16 cellular contexts compared by ENCODE assay signal in the genomic region with DNA sequence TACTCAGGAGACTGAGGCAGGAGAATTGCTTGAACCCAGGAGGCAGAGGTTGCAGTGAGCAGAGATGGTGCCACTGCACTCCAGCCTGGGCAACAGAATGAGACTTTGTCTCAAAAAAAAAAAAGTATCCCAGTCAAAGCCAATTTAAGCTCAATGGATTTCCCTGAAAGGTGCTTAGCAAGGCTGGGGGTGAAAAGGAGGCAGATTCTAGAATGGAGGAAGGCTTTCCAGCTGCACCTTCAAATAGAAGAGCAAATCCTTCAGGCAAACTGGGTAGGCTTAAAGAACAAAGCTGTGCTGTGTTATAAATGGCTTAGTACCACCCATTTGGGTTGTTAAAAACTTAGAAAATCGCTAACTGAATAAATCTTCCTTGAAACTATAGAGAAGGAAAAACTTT. TPM values are rescaled to one million over a fixed set of nuclear protein-coding genes. Genes with fewer than 3 reads are reported as not detected.
DNase-seq lines count a peak whose midpoint lies in the region; ATAC-seq lines count a peak whose summit lies in the region.
"Had no signal": no experiment of that assay in that cellular context is flagged by ENCODE, and none has a peak within 500 bp of the region (broad histone marks: within the 10 kb centered on the region; RNA-seq: fewer than 3 reads in every experiment).

No MANE protein-coding gene starts in this region.

- H3K4me1 Mint-ChIP-seq in activated naive CD8-positive, alpha-beta T cell (ENCODE audit: low read depth) = peaks cover 40% of the 10 kb centered on the region
- peaks cover 35% of the 10 kb centered on the region for H3K4me1 Mint-ChIP-seq in activated naive CD8-positive, alpha-beta T cell treated with anti-CD3 and anti-CD28 coated beads, Interleukin-2, amount 50 U/mL, for 24 hours
- H3K4me1 Mint-ChIP-seq in naive B cell = peaks cover 21 to 42% (median 39%) of the 10 kb centered on the region in 3 donors
- peaks cover 33% of the 10 kb centered on the region for H3K4me1 Mint-ChIP-seq in activated CD4-positive, alpha-beta memory T cell treated with anti-CD3 and anti-CD28 coated beads for 36 hours (ENCODE audit: low read depth)

- H3K36me3 Mint-ChIP-seq in activated naive CD8-positive, alpha-beta T cell = no peaks in the 10 kb centered on the region
- H3K36me3 Mint-ChIP-seq in activated naive CD8-positive, alpha-beta T cell treated with anti-CD3 and anti-CD28 coated beads, Interleukin-2, amount 50 U/mL, for 24 hours (ENCODE audit: low read depth) = no peaks in the 10 kb centered on the region
- peaks cover 0 to 6% of the 10 kb centered on the region in 2 donors for H3K36me3 Mint-ChIP-seq in naive B cell
- H3K36me3 Mint-ChIP-seq in activated CD4-positive, alpha-beta memory T cell treated with anti-CD3 and anti-CD28 coated beads for 36 hours = no peaks in the 10 kb centered on the region

- in situ Hi-C loops in ACHN (cut with HindIII; ENCODE audit: low pct_ligation_motif_present, low pct_unique_long_range_greater_than_20kb, low sequenced_read_pairs) = no loop called here

- no peak for ATAC-seq in activated naive CD8-positive, alpha-beta T cell treated with anti-CD3 and anti-CD28 coated beads, Interleukin-2, amount 50 U/mL, for 24 hours
- ATAC-seq in naive B cell (ENCODE audit: low read depth in 2 of 2) = no peak
- no peak for ATAC-seq in GM19328 (IDR thresholded peaks at IDR 0.05; ENCODE audit: unreplicated experiment)
- ATAC-seq: K562 had no signal

- intact Hi-C loops in activated CD4-positive, alpha-beta memory T cell treated with anti-CD3 and anti-CD28 coated beads for 36 hours (cut with micrococcal nuclease) = no loop called here

- H3K27me3 Mint-ChIP-seq in activated naive CD8-positive, alpha-beta T cell = no peaks in the 10 kb centered on the region
- H3K27me3 Mint-ChIP-seq in activated naive CD8-positive, alpha-beta T cell treated with anti-CD3 and anti-CD28 coated beads, Interleukin-2, amount 50 U/mL, for 24 hours = no peaks in the 10 kb centered on the region
- H3K27me3 Mint-ChIP-seq in naive B cell = no peaks in the 10 kb centered on the region
- no peaks in the 10 kb centered on the region for H3K27me3 Mint-ChIP-seq in activated CD4-positive, alpha-beta memory T cell treated with anti-CD3 and anti-CD28 coated beads for 36 hours

- H3K9me3 Mint-ChIP-seq in activated naive CD8-positive, alpha-beta T cell (ENCODE audit: low read depth) = no peaks in the 10 kb centered on the region
- no peaks in the 10 kb centered on the region for H3K9me3 Mint-ChIP-seq in activated naive CD8-positive, alpha-beta T cell treated with anti-CD3 and anti-CD28 coated beads, Interleukin-2, amount 50 U/mL, for 24 hours
- no peaks in the 10 kb centered on the region for H3K9me3 Mint-ChIP-seq in naive B cell
- H3K9me3 Mint-ChIP-seq in activated CD4-positive, alpha-beta memory T cell treated with anti-CD3 and anti-CD28 coated beads for 36 hours = no peaks in the 10 kb centered on the region
- H3K9me3 Mint-ChIP-seq: HFFc6 had no signal

- DNase-seq in activated naive CD8-positive, alpha-beta T cell treated with anti-CD3 and anti-CD28 coated beads, Interleukin-2, amount 50 U/mL, for 24 hours = no peak
- peak; percentile 94 for DNase-seq in NCI-H82 treated with DMSO at 0.1 percent for 48 hours (lab: John Stamatoyannopoulos, UW; ENCODE audit: unreplicated experiment)
- no peak for DNase-seq in naive B cell
- DNase-seq in OCI-M1 (lab: John Stamatoyannopoulos, UW) = no peak
- DNase-seq in activated CD4-positive, alpha-beta memory T cell treated with anti-CD3 and anti-CD28 coated beads for 36 hours = no peak
- DNase-seq in ACHN = no peak
- DNase-seq: C1 segment of cervical spinal cord, EL, HFFc6, NCI-H1417 treated with DMSO at 0.1 percent for 48 hours, NCI-H1930, NCI-H446, NCI-H748 treated with DMSO at 0.1 percent for 48 hours had no signal

- CTCF ChIA-PET in activated CD4-positive, alpha-beta memory T cell treated with anti-CD3 and anti-CD28 coated beads for 36 hours (lab: Charles Lee) = interaction anchor here (1.2 kb wide), 1 partner anchor 69 kb away, joined by 3 read pairs; no protein-coding TSS in a partner anchor

- no peak overlapping the region for H3K4me3 Mint-ChIP-seq in activated naive CD8-positive, alpha-beta T cell
- H3K4me3 Mint-ChIP-seq in activated naive CD8-positive, alpha-beta T cell treated with anti-CD3 and anti-CD28 coated beads, Interleukin-2, amount 50 U/mL, for 24 hours = no peak overlapping the region
- peak overlapping the region in 3 of 8 donors; percentile 18 to 37 (median 21) for H3K4me3 Mint-ChIP-seq in naive B cell
- no peak overlapping the region for H3K4me3 Mint-ChIP-seq in activated CD4-positive, alpha-beta memory T cell treated with anti-CD3 and anti-CD28 coated beads for 36 hours
- H3K4me3 Mint-ChIP-seq: HFFc6 had no signal

- POLR2A ChIA-PET in activated CD4-positive, alpha-beta memory T cell treated with anti-CD3 and anti-CD28 coated beads for 36 hours (lab: Charles Lee) = no interaction called here

- H3K27ac Mint-ChIP-seq in activated naive CD8-positive, alpha-beta T cell = peak overlapping the region; percentile 99
- no peak overlapping the region for H3K27ac Mint-ChIP-seq in activated naive CD8-positive, alpha-beta T cell treated with anti-CD3 and anti-CD28 coated beads, Interleukin-2, amount 50 U/mL, for 24 hours
- H3K27ac Mint-ChIP-seq in naive B cell = peak overlapping the region in 5 of 6 donors; percentile 67 to 100 (median 100)
- H3K27ac Mint-ChIP-seq in activated CD4-positive, alpha-beta memory T cell treated with anti-CD3 and anti-CD28 coated beads for 36 hours = no peak overlapping the region
- H3K27ac Mint-ChIP-seq: HFFc6 had no signal

RNA-seq across cellular contexts. Expression of a gene that starts 3.0 kb away (rescaled TPM):
- polyA plus RNA-seq in naive B cell (ENCODE audit: low read depth in 6 of 6) = 100 to 1,000 TPM; 160 to 239 (median 203) TPM
- 10 to 100 TPM; 29.4 to 29.6 TPM for total RNA-seq in activated CD4-positive, alpha-beta memory T cell treated with anti-CD3 and anti-CD28 coated beads for 36 hours

Comparison
In these comparisons a context has a peak if more than half of its experiments do, and no peak if none do; other contexts are left out.
1. H3K27ac Mint-ChIP-seq: peak in activated naive CD8-positive, alpha-beta T cell (single experiment) and naive B cell (5 of 6); none in activated naive CD8-positive, alpha-beta T cell treated with anti-CD3 and anti-CD28 coated beads, Interleukin-2, amount 50 U/mL, for 24 hours (single experiment) and activated CD4-positive, alpha-beta memory T cell treated with anti-CD3 and anti-CD28 coated beads for 36 hours (single experiment).